In genomic region chr2:178477443-178478099, GRCh38 we compare ENCODE assay signal across 9 cellular contexts. TPM values are rescaled to one million over a fixed set of nuclear protein-coding genes. Genes with fewer than 3 reads are reported as not detected.
DNase-seq lines count a peak whose midpoint lies in the region; ATAC-seq and TF ChIP-seq lines count a peak whose summit lies in the region.
"Had no signal": no experiment of that assay in that cellular context is flagged by ENCODE, and none has a peak within 500 bp of the region (broad histone marks: within the 10 kb centered on the region; RNA-seq: fewer than 3 reads in every experiment).

No MANE protein-coding gene starts in this region.

- H3K79me2 ChIP-seq in DOHH2 (ENCODE audit: control insufficient read depth, low read length), result peaks cover 59% of the 10 kb centered on the region

- H3K27me3 ChIP-seq in DOHH2 (ENCODE audit: control insufficient read depth, low read length) (no peaks in the 10 kb centered on the region), dorsolateral prefrontal cortex (no peaks in the 10 kb centered on the region), ovary (no peaks in the 10 kb centered on the region)

- no peak for TF ChIP-seq EP300 in ovary (IDR thresholded peaks at IDR 0.05)

- H3F3A ChIP-seq in DOHH2 (ENCODE audit: control insufficient read depth, insufficient read depth), result peaks cover 16% of the 10 kb centered on the region

- no peak for ATAC-seq in GM19023 (IDR thresholded peaks at IDR 0.05; ENCODE audit: unreplicated experiment)
- ATAC-seq in HG02885 (IDR thresholded peaks at IDR 0.05; ENCODE audit: poor library complexity, unreplicated experiment), result no peak
- no peak for ATAC-seq in HG03135 (IDR thresholded peaks at IDR 0.05; ENCODE audit: unreplicated experiment)

- no peak for TF ChIP-seq POLR2A in ovary (IDR thresholded peaks at IDR 0.05)

- peak overlapping the region; percentile 89 for H3K4me3 ChIP-seq in DOHH2 (ENCODE audit: low read length)
- peak overlapping the region; percentile 51 to 94 (median 78) for H3K4me3 ChIP-seq in dorsolateral prefrontal cortex
- peak overlapping the region; percentile 92 for H3K4me3 ChIP-seq in ovary

- no peak for TF ChIP-seq CTCF in DOHH2 (IDR thresholded peaks at IDR 0.05; ENCODE audit: low read depth, low read length, poor library complexity, severe bottlenecking)
- TF ChIP-seq CTCF in dorsolateral prefrontal cortex (IDR thresholded peaks at IDR 0.05 in 54 of 56, conservative IDR thresholded peaks at IDR 0.05 in 2 of 56; ENCODE audit: low read depth in 1 of 56, partially characterized antibody in 56 of 56), result no peak
- TF ChIP-seq CTCF in ovary (IDR thresholded peaks at IDR 0.05), result no peak

- H4K20me1 ChIP-seq in DOHH2 (ENCODE audit: control insufficient read depth, insufficient read depth, low read depth, low read length), result 0 out of 2 replicates have a peak, but pooled peaks cover 6% of the 10 kb centered on the region

- DNase-seq in NCI-H526 treated with DMSO at 0.1 percent for 48 hours (lab: John Stamatoyannopoulos, UW) (peak; percentile 27), dorsolateral prefrontal cortex (no peak), ovary (no peak)
- DNase-seq in stimulated activated CD4-positive, alpha-beta T cell treated with anti-CD3 and anti-CD28 coated beads, Interleukin-15, amount 100 ng/mL, for 24 hours, result no peak

- 2 to 5% (median 2%) methylated on average over 3 of the region's 3 CpGs for WGBS in ovary, 3 donors

- H3K36me3 ChIP-seq in DOHH2 (ENCODE audit: control insufficient read depth, low read length) (peaks cover 11% of the 10 kb centered on the region; the same call in 1 of the 2 replicates), ovary (no peaks in the 10 kb centered on the region)

- intact Hi-C loops in dorsolateral prefrontal cortex (cut with DNase I) (loop anchor here in 1 of 2 donors (1.0 to 10.0 kb wide), 2 partner anchors 26 to 283 kb away; partner anchors contain the start of genes OSBPL6, PJVK and PRKRA), ovary (cut with DNase I) (loop anchor here in 1 of 4 donors (1.0 kb wide), 1 partner anchor 26 kb away; the partner anchor contains the start of genes PJVK and PRKRA)

- H3K4me1 ChIP-seq in DOHH2 (ENCODE audit: control insufficient read depth, low read length) (peaks cover 38% of the 10 kb centered on the region), ovary (ENCODE audit: insufficient read depth) (peaks cover 7% of the 10 kb centered on the region)

- H3K9me3 ChIP-seq in DOHH2 (ENCODE audit: control insufficient read depth, insufficient read depth, low read length) (no peaks in the 10 kb centered on the region), ovary (no peaks in the 10 kb centered on the region)

- H3K27ac ChIP-seq in DOHH2 (ENCODE audit: low read depth, low read length) (no peak overlapping the region; the same call in 1 of the 2 replicates), dorsolateral prefrontal cortex (peak overlapping the region in 51 of 59 donors; percentile 52 to 100 (median 98)), ovary (peak overlapping the region in 1 of 2 donors; percentile 86)

- no peaks in the 10 kb centered on the region for H3K9me2 ChIP-seq in DOHH2 (replicated peaks; ENCODE audit: control insufficient read depth, low read length)

- H3K4me2 ChIP-seq in DOHH2 (ENCODE audit: low read length), result peak overlapping the region; percentile 99

RNA-seq across cellular contexts. Expression of gene FKBP7, which starts 0.8 kb away (rescaled TPM):
- total RNA-seq in dorsolateral prefrontal cortex, result 1 to 10 TPM in 116 of 120 experiments, under 1 TPM in 4; 0.76 to 7.8 (median 3.0) TPM
- 10 to 100 TPM; 31.6 to 69.4 (median 43.3) TPM for total RNA-seq in ovary
- 10 to 100 TPM; 57.4 to 79.2 TPM for polyA plus RNA-seq in ovary

RNA-seq across cellular contexts. Expression of gene PLEKHA3, which starts 2.7 kb away (rescaled TPM):
- total RNA-seq in dorsolateral prefrontal cortex, result 10 to 100 TPM; 23.8 to 61.8 (median 37.5) TPM
- total RNA-seq in ovary, result 10 to 100 TPM in 6 of 7 donors, 1 to 10 TPM in 1; 8.6 to 40.6 (median 33.1) TPM
- 10 to 100 TPM in 1 of 2 donors, 1 to 10 TPM in 1; 4.4 to 24.6 TPM for polyA plus RNA-seq in ovary

RNA-seq across cellular contexts. Expression of gene PJVK, which starts 26.4 kb away (rescaled TPM):
- 10 to 100 TPM in 20 of 120 experiments, 1 to 10 TPM in 100; 3.6 to 14.0 (median 7.5) TPM for total RNA-seq in dorsolateral prefrontal cortex
- 1 to 10 TPM; 2.6 to 7.3 (median 6.0) TPM for total RNA-seq in ovary
- 1 to 10 TPM; 5.1 to 5.6 TPM for polyA plus RNA-seq in ovary
- total RNA-seq: RPMI7951 had no signal

RNA-seq across cellular contexts. Expression of gene PRKRA, which starts 26.6 kb away (rescaled TPM):
- total RNA-seq in dorsolateral prefrontal cortex (10 to 100 TPM; 39.3 to 68.9 (median 53.3) TPM), ovary (10 to 100 TPM; 39.6 to 57.8 (median 50.7) TPM)
- 10 to 100 TPM; 34.2 to 56.7 TPM for polyA plus RNA-seq in ovary
